ENCODE assay signal across 8 cellular contexts in the genomic region with DNA sequence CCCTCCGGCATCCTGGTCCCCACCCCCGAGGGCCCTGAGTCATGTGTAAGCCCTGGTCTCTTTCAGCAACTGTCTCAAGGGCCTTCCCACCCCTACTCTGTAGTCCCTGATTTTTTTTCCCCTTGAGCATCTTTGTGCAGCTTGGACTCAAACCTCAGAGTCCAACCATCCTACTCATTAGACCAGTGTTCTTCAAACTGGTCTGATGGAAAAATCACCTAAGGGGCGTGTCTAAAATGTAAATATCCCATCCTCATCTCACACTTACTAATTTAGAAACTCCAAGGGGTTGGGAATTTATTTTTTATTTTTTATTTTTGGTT. TPM values are rescaled to one million over a fixed set of nuclear protein-coding genes. Genes with fewer than 3 reads are reported as not detected.
DNase-seq lines count a peak whose midpoint lies in the region; ATAC-seq, FAIRE-seq and TF ChIP-seq lines count a peak whose summit lies in the region.

No MANE protein-coding gene starts in this region.

- H3K4me1 Mint-ChIP-seq in activated CD4-positive, alpha-beta T cell treated with anti-CD3 and anti-CD28 coated beads, Interleukin-2, amount 10 ng/mL, durations not matched to agents 7 days and 5 days = peaks cover 41% of the 10 kb centered on the region

- H3K27ac ChIP-seq in SU-DHL-6 (ENCODE audit: low read depth, low read length) = peak overlapping the region; percentile 63
- H3K27ac ChIP-seq in small intestine (ENCODE audit: low read depth in 1 of 2, low read length in 1 of 2) = peak overlapping the region in 1 of 2 donors; percentile 95

- peak overlapping the region; percentile 95 for H3K4me2 ChIP-seq in SU-DHL-6 (ENCODE audit: low read depth, low read length, poor library complexity, severe bottlenecking)

- H3K4me3 Mint-ChIP-seq in activated CD4-positive, alpha-beta T cell treated with anti-CD3 and anti-CD28 coated beads, Interleukin-2, amount 10 ng/mL, durations not matched to agents 7 days and 5 days = peak overlapping the region; percentile 86

- H3K36me3 Mint-ChIP-seq in activated CD4-positive, alpha-beta T cell treated with anti-CD3 and anti-CD28 coated beads, Interleukin-2, amount 10 ng/mL, durations not matched to agents 7 days and 5 days (ENCODE audit: low read depth) = no peaks in the 10 kb centered on the region

- H3K27me3 ChIP-seq in SU-DHL-6 (ENCODE audit: low read length) = no peaks in the 10 kb centered on the region
- no peaks in the 10 kb centered on the region for H3K27me3 ChIP-seq in small intestine (ENCODE audit: control insufficient read depth in 2 of 2, insufficient read depth in 2 of 2, low read length in 2 of 2)

- CTCF ChIA-PET in activated CD4-positive, alpha-beta T cell treated with anti-CD3 and anti-CD28 coated beads, Interleukin-2, amount 10 ng/mL, durations not matched to agents 7 days and 5 days (lab: Charles Lee) = no interaction called here

- H3K36me3 ChIP-seq in SU-DHL-6 (ENCODE audit: low read length) = no peaks in the 10 kb centered on the region
- H3K36me3 ChIP-seq in small intestine (ENCODE audit: control insufficient read depth in 2 of 2, insufficient read depth in 2 of 2, low read length in 2 of 2) = no peaks in the 10 kb centered on the region

- peaks cover 19% of the 10 kb centered on the region for H3K79me2 ChIP-seq in SU-DHL-6 (ENCODE audit: insufficient read depth, low read length)

- H3K27ac Mint-ChIP-seq in activated CD4-positive, alpha-beta T cell treated with anti-CD3 and anti-CD28 coated beads, Interleukin-2, amount 10 ng/mL, durations not matched to agents 7 days and 5 days = peak overlapping the region; percentile 95

- no peaks in the 10 kb centered on the region for H3K9me2 ChIP-seq in SU-DHL-6 (replicated peaks; ENCODE audit: insufficient read depth, low read length)

- no peaks in the 10 kb centered on the region for H3K9me3 Mint-ChIP-seq in activated CD4-positive, alpha-beta T cell treated with anti-CD3 and anti-CD28 coated beads, Interleukin-2, amount 10 ng/mL, durations not matched to agents 7 days and 5 days

- TF ChIP-seq CTCF in SU-DHL-6 (IDR thresholded peaks at IDR 0.05; ENCODE audit: insufficient read depth, low read length, poor library complexity, severe bottlenecking) (no peak), fibroblast of villous mesenchyme (IDR thresholded peaks at IDR 0.05; ENCODE audit: insufficient read depth, low read depth, low read length) (no peak)

- DNase-seq in activated CD4-positive, alpha-beta T cell treated with anti-CD3 and anti-CD28 coated beads, Interleukin-2, amount 10 ng/mL, durations not matched to agents 7 days and 5 days = no peak
- no peak for DNase-seq in activated CD4-positive, alpha-beta T cell treated with anti-CD3 and anti-CD28 coated beads for 1 hour
- DNase-seq in fibroblast of villous mesenchyme (ENCODE audit: low read depth) (peak; percentile 83), small intestine (no peak), HCEC 1CT (no peak)
- no peak for DNase-seq in stimulated activated naive CD4-positive, alpha-beta T cell treated with Interleukin-2 at 50 U/mL for 16 hours (lab: John Stamatoyannopoulos, UW)

- WGBS in small intestine, 3 donors = 0 to 2% (median 1%) methylated on average over 3 of the region's 3 CpGs

- H2AFZ ChIP-seq in SU-DHL-6 (ENCODE audit: low read depth, low read length, severe bottlenecking) = peak overlapping the region; percentile 89

- H4K20me1 ChIP-seq in SU-DHL-6 (ENCODE audit: low read depth, low read length) = no peaks in the 10 kb centered on the region

- peaks cover 3% of the 10 kb centered on the region in 2 donors for H3K4me1 ChIP-seq in small intestine (ENCODE audit: control insufficient read depth in 2 of 2, insufficient read depth in 1 of 2, low read depth in 1 of 2, low read length in 1 of 2)

- H3K9me3 ChIP-seq in SU-DHL-6 (ENCODE audit: insufficient read depth, low read length) (no peaks in the 10 kb centered on the region), small intestine (ENCODE audit: control insufficient read depth, low read depth) (no peaks in the 10 kb centered on the region)

- H3K4me3 ChIP-seq in SU-DHL-6 (ENCODE audit: insufficient read depth, low read length, poor library complexity, severe bottlenecking) (peak overlapping the region; percentile 74), fibroblast of villous mesenchyme (ENCODE audit: low read depth, low read length) (peak overlapping the region; percentile 68), small intestine (ENCODE audit: low read depth in 1 of 2, low read length in 2 of 2) (peak overlapping the region; percentile 63 to 69)

- no peak for FAIRE-seq in small intestine (lab: Jason Lieb, UNC)

- POLR2A ChIA-PET in activated CD4-positive, alpha-beta T cell treated with anti-CD3 and anti-CD28 coated beads, Interleukin-2, amount 10 ng/mL, durations not matched to agents 7 days and 5 days (lab: Charles Lee) = no interaction called here

- H3F3A ChIP-seq in SU-DHL-6 (ENCODE audit: insufficient read depth) = peaks cover 20% of the 10 kb centered on the region

- H3K27me3 Mint-ChIP-seq in activated CD4-positive, alpha-beta T cell treated with anti-CD3 and anti-CD28 coated beads, Interleukin-2, amount 10 ng/mL, durations not matched to agents 7 days and 5 days = no peaks in the 10 kb centered on the region

- no peak for ATAC-seq in HG03095 (IDR thresholded peaks at IDR 0.05; ENCODE audit: unreplicated experiment)

- peak overlapping the region; percentile 81 for H3K9ac ChIP-seq in SU-DHL-6 (ENCODE audit: low read length)

RNA-seq across cellular contexts. Expression of gene G6PC3, which starts 0.6 kb away (rescaled TPM):
- total RNA-seq in activated CD4-positive, alpha-beta T cell treated with anti-CD3 and anti-CD28 coated beads, Interleukin-2, amount 10 ng/mL, durations not matched to agents 7 days and 5 days = 10 to 100 TPM; 18.1 to 25.2 TPM
- total RNA-seq in fibroblast of villous mesenchyme = 27.4 and 27.6 TPM in 2 replicates
- polyA plus RNA-seq in small intestine = 10 to 100 TPM; 17.6 to 69.2 (median 23.0) TPM

RNA-seq across cellular contexts. Expression of gene LSM12, which starts 4.7 kb away (rescaled TPM):
- total RNA-seq in activated CD4-positive, alpha-beta T cell treated with anti-CD3 and anti-CD28 coated beads, Interleukin-2, amount 10 ng/mL, durations not matched to agents 7 days and 5 days = 10 to 100 TPM; 59.3 to 64.8 TPM
- 53.5 and 82.5 TPM in 2 replicates for total RNA-seq in fibroblast of villous mesenchyme
- 10 to 100 TPM; 24.8 to 36.4 (median 26.5) TPM for polyA plus RNA-seq in small intestine

RNA-seq across cellular contexts. Expression of gene HDAC5, which starts 52.3 kb away (rescaled TPM):
- 10 to 100 TPM; 27.0 to 32.3 TPM for total RNA-seq in activated CD4-positive, alpha-beta T cell treated with anti-CD3 and anti-CD28 coated beads, Interleukin-2, amount 10 ng/mL, durations not matched to agents 7 days and 5 days
- 36.7 and 62.8 TPM in 2 replicates for total RNA-seq in fibroblast of villous mesenchyme
- polyA plus RNA-seq in small intestine = 10 to 100 TPM; 10.1 to 18.7 (median 15.9) TPM

RNA-seq across cellular contexts. Expression of gene TMEM101, which starts 56.4 kb away (rescaled TPM):
- 10 to 100 TPM; 25.6 to 28.8 TPM for total RNA-seq in activated CD4-positive, alpha-beta T cell treated with anti-CD3 and anti-CD28 coated beads, Interleukin-2, amount 10 ng/mL, durations not matched to agents 7 days and 5 days
- total RNA-seq in fibroblast of villous mesenchyme = 40.2 and 40.3 TPM in 2 replicates
- 10 to 100 TPM; 11.3 to 47.5 (median 12.5) TPM for polyA plus RNA-seq in small intestine
